In the genomic region with DNA sequence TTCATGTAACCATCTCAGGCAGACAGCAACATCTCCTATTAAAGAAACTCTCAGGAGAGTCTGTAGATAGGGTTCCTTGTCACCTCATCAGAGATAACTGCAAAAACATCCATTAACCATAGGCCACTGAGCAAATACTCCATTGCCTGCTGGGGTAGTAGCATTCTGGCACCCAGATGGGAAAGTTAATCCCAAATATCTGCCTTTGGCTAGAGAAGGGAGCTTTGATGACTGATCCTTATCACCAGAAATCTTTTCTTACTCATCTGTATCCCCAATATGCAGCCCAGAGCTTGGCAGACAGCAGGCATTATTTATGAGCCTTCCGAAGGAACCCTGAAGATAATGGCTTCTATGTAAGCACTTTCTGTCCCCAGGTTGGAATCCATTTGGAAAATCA, we compare ENCODE assay signal across 24 cellular contexts.
"Had no signal": no experiment of that assay in that cellular context is flagged by ENCODE, and none has a peak within 500 bp of the region (broad histone marks: within the 10 kb centered on the region; RNA-seq: fewer than 3 reads in every experiment).

No MANE protein-coding gene starts in this region.

- H3K36me3 ChIP-seq: SJCRH30 had no signal

- H3K27me3 ChIP-seq: SJCRH30 had no signal

- DNase-seq: IMR-90, Kasumi-1, KG1, MV-4-11, NCI-H1048, NCI-H1105, NCI-H1417, NCI-H1436 treated with DMSO at 0.1 percent for 48 hours, NCI-H1694, NCI-H187 treated with DMSO at 0.1 percent for 48 hours, NCI-H2029 treated with DMSO at 0.1 percent for 48 hours, NCI-H2171 treated with DMSO at 0.1 percent for 48 hours, NCI-H345, NCI-H446 treated with DMSO at 0.1 percent for 48 hours, NCI-H510A treated with DMSO at 0.1 percent for 48 hours, NCI-H526, PC-3, SHP77 treated with DMSO at 0.1 percent for 48 hours, SJCRH30, T-helper 1 cell had no signal

- H3K27ac ChIP-seq: SJCRH30, SK-N-MC had no signal

- H3K4me3 ChIP-seq: SJCRH30, SK-N-MC had no signal

- ATAC-seq: HepG2, Panc1, PC-3, Right ventricle myocardium inferior had no signal
